Comparison of ENCODE assay signal across 8 cellular contexts in the genomic region with DNA sequence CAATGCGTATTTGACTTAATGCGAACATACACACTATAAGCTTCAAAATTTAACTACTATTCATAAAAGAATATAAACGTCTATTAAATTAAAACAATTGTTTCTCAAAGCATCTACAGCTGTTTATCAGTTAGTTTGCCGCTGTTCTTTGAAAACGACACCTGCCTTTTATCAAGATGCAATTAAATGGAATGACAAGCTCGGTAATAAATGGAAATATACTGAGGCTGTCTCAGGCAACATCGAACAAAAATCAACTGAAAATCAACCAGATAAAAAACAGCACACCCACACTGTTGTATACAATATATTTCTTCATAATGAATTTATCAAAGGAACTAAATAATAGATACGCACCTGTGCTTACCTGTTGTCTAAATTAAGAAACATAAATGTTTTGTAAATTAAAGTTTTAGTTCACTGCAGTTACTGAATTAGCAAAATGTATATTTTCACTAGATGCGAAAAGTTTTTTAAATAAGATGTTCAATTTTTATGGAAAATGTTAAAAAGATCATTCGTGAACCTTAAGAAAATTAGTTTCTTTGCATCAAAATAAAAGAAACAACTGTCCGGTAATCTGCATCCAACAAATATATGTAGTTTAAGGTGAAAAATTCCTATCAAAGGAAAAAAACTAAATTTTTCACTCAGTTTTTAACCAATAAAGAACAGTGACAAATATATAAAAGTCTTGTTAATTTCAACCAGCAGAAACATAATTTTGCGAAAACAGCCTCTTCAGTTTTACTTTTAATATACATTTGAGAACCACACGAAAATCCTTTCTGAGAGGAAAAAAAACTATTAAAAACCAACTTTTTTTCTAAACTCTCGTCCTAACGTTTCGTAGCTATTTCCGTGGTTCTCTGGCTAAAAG.
DNase-seq lines count a peak whose midpoint lies in the region; ATAC-seq and TF ChIP-seq lines count a peak whose summit lies in the region.

No MANE protein-coding gene starts in this region.

- H3K9me3 ChIP-seq in left ventricle myocardium inferior (replicated peaks) (no peaks in the 10 kb centered on the region), adrenal gland (replicated peaks in 1 of 3) (peaks cover 0 to 4% (median 0%) of the 10 kb centered on the region in 3 donors)

- peak overlapping the region; percentile 97 for H3K27ac Mint-ChIP-seq in memory B cell

- no peaks in the 10 kb centered on the region for H3K27me3 Mint-ChIP-seq in memory B cell

- H3K4me1 ChIP-seq in left ventricle myocardium inferior, result peaks cover 65% of the 10 kb centered on the region
- peaks cover 4 to 63% of the 10 kb centered on the region in 2 donors for H3K4me1 ChIP-seq in adrenal gland (replicated peaks in 1 of 2)

- no peak for TF ChIP-seq POLR2A in adrenal gland (IDR thresholded peaks at IDR 0.05)

- peak overlapping the region; percentile 100 for H3K4me3 Mint-ChIP-seq in memory B cell

- 22 to 36% (median 26%) methylated on average over 17 of the region's 17 CpGs for WGBS in adrenal gland, 4 donors

- H3K4me3 ChIP-seq in left ventricle myocardium inferior (peak overlapping the region; percentile 84), adrenal gland (peak overlapping the region in 2 of 4 donors; percentile 61 to 80)

- ATAC-seq in Right ventricle myocardium superior (ENCODE audit: poor library complexity) (no peak), memory B cell (ENCODE audit: low read depth) (no peak), HG03378 (IDR thresholded peaks at IDR 0.05; ENCODE audit: unreplicated experiment) (no peak), GM19023 (IDR thresholded peaks at IDR 0.05; ENCODE audit: unreplicated experiment) (no peak), GM19467 (IDR thresholded peaks at IDR 0.05; ENCODE audit: unreplicated experiment) (no peak)

- peak overlapping the region; percentile 80 for H3K27ac ChIP-seq in left ventricle myocardium inferior (replicated peaks)
- peak overlapping the region; percentile 1 to 93 (median 88) for H3K27ac ChIP-seq in adrenal gland

- TF ChIP-seq CTCF in left ventricle myocardium inferior (IDR thresholded peaks at IDR 0.05; ENCODE audit: borderline replicate concordance), result no peak
- no peak for TF ChIP-seq CTCF in adrenal gland (IDR thresholded peaks at IDR 0.05)

- H3K36me3 ChIP-seq in left ventricle myocardium inferior (no peaks in the 10 kb centered on the region), adrenal gland (replicated peaks in 1 of 2) (no peaks in the 10 kb centered on the region)

- no peaks in the 10 kb centered on the region for H3K9me3 Mint-ChIP-seq in memory B cell

- H3K36me3 Mint-ChIP-seq in memory B cell, result peaks cover 6% of the 10 kb centered on the region

- intact Hi-C loops in left ventricle myocardium inferior (cut with micrococcal nuclease), result loop anchor here (10.0 kb wide), 1 partner anchor 725 kb away; no protein-coding TSS in a partner anchor
- intact Hi-C loops in Right ventricle myocardium superior (cut with DNase I), result loop anchor here (5.0 to 10.0 kb wide), 3 partner anchors 82 to 725 kb away; a partner anchor contains a TSS
- intact Hi-C loops in adrenal gland (cut with DNase I), result loop anchor here in 1 of 2 donors (5.0 to 10.0 kb wide), 3 partner anchors 48 to 453 kb away; a partner anchor contains a TSS

- H3K27me3 ChIP-seq in left ventricle myocardium inferior (ENCODE audit: low read depth) (peaks cover 5% of the 10 kb centered on the region), adrenal gland (no peaks in the 10 kb centered on the region)

- DNase-seq in left ventricle myocardium inferior, result no peak
- no peak for DNase-seq in Right ventricle myocardium superior
- DNase-seq in adrenal gland, result no peak
- DNase-seq in memory B cell (ENCODE audit: low spot score in 2 of 2), result no peak
- no peak for DNase-seq in cerebellar cortex (ENCODE audit: low spot score)

- H3K4me1 Mint-ChIP-seq in memory B cell, result peaks cover 19% of the 10 kb centered on the region
